Comparison of ENCODE assay signal across 35 cellular contexts in genomic region chr21:26519142-26519541, GRCh38. TPM values are rescaled to one million over a fixed set of nuclear protein-coding genes. Genes with fewer than 3 reads are reported as not detected.
"Had no signal": no experiment of that assay in that cellular context is flagged by ENCODE, and none has a peak within 500 bp of the region (broad histone marks: within the 10 kb centered on the region; RNA-seq: fewer than 3 reads in every experiment).

No MANE protein-coding gene starts in this region.

- H3K27ac ChIP-seq: adrenal gland, body of pancreas, esophagus muscularis mucosa, gastroesophageal sphincter had no signal

- H3K4me1 ChIP-seq: adrenal gland, body of pancreas, esophagus muscularis mucosa, gastroesophageal sphincter had no signal

- H3K4me3 Mint-ChIP-seq: activated CD4-positive, alpha-beta memory T cell treated with anti-CD3 and anti-CD28 coated beads for 36 hours; activated CD4-positive, alpha-beta T cell treated with anti-CD3 and anti-CD28 coated beads for 36 hours; activated CD4-positive, alpha-beta T cell treated with anti-CD3 and anti-CD28 coated beads, Interleukin-2, amount 10 ng/mL, durations not matched to agents 24 days and 14 days; activated CD8-positive, alpha-beta memory T cell treated with anti-CD3 and anti-CD28 coated beads, Interleukin-2, amount 10 ng/mL, durations not matched to agents 7 days and 5 days; activated CD8-positive, alpha-beta T cell treated with anti-CD3 and anti-CD28 coated beads, Interleukin-2, amount 10 ng/mL, durations not matched to agents 7 days and 5 days; activated naive CD4-positive, alpha-beta T cell treated with anti-CD3 and anti-CD28 coated beads for 36 hours; activated naive CD4-positive, alpha-beta T cell treated with anti-CD3 and anti-CD28 coated beads, Interleukin-2, amount 50 U/mL, for 24 hours; activated naive CD8-positive, alpha-beta T cell treated with anti-CD3 and anti-CD28 coated beads for 36 hours; activated naive CD8-positive, alpha-beta T cell treated with anti-CD3 and anti-CD28 coated beads, Interleukin-2, amount 50 U/mL, for 24 hours; activated T-helper 1 cell treated with anti-CD3 and anti-CD28 coated beads, Interleukin-12 subunit alpha, Interleukin-12 subunit beta, Interleukin-2, Interleukin-4 antibody, amounts not matched to agents 30 ng/mL and 10 ng/mL and 1 ng/mL, durations not matched to agents 14 hours and 24 hours and 36 hours; effector memory CD8-positive, alpha-beta T cell; T-helper 17 cell; T-helper 2 cell treated with Interferon-gamma antibody and Interleukin-4, amounts not matched to agents 5 μg/mL and 100 μg/mL, for 36 hours had no signal

- DNase-seq: activated CD4-positive, alpha-beta memory T cell treated with anti-CD3 and anti-CD28 coated beads for 36 hours; activated CD4-positive, alpha-beta T cell treated with anti-CD3 and anti-CD28 coated beads for 36 hours; activated CD4-positive, alpha-beta T cell treated with anti-CD3 and anti-CD28 coated beads, Interleukin-2, amount 10 ng/mL, durations not matched to agents 24 days and 14 days; activated CD4-positive, CD25-positive, alpha-beta regulatory T cell; activated CD4-positive, CD25-positive, alpha-beta regulatory T cell treated with anti-CD3 and anti-CD28 coated beads, Interleukin-2, amount 50 U/mL, for 72 hours; activated CD8-positive, alpha-beta memory T cell treated with anti-CD3 and anti-CD28 coated beads, Interleukin-2, amount 10 ng/mL, durations not matched to agents 7 days and 5 days; activated CD8-positive, alpha-beta memory T cell treated with anti-CD3 and anti-CD28 coated beads, Interleukin-2, amount 50 U/mL, for 4 hours; activated CD8-positive, alpha-beta T cell treated with anti-CD3 and anti-CD28 coated beads, Interleukin-2, amount 10 ng/mL, durations not matched to agents 7 days and 5 days; activated effector memory CD4-positive, alpha-beta T cell treated with anti-CD3 and anti-CD28 coated beads, Interleukin-2, amount 50 U/mL, for 16 hours; activated naive CD4-positive, alpha-beta T cell treated with anti-CD3 and anti-CD28 coated beads for 36 hours; activated naive CD8-positive, alpha-beta T cell treated with anti-CD3 and anti-CD28 coated beads for 36 hours; activated naive CD8-positive, alpha-beta T cell treated with anti-CD3 and anti-CD28 coated beads, Interleukin-2, amount 50 U/mL, for 24 hours; activated T-cell treated with anti-CD3 and anti-CD28 coated beads, Interleukin-2, amount 50 U/mL, for 1 hour; activated T-cell treated with anti-CD3 and anti-CD28 coated beads, Interleukin-2, amount 50 U/mL, for 48 hours; adrenal gland; amygdala; aorta; body of pancreas; caudate nucleus; cortex of kidney; dermis blood vessel endothelial cell; effector CD4-positive, alpha-beta T cell; effector memory CD8-positive, alpha-beta T cell; erythroblast; foreskin melanocyte; head of caudate nucleus; T-helper 1 cell; T-helper 17 cell had no signal

- H3K36me3 ChIP-seq: adrenal gland, esophagus muscularis mucosa, gastroesophageal sphincter had no signal

- H3K27ac Mint-ChIP-seq: activated CD4-positive, alpha-beta memory T cell treated with anti-CD3 and anti-CD28 coated beads for 36 hours; activated CD4-positive, alpha-beta T cell treated with anti-CD3 and anti-CD28 coated beads for 36 hours; activated CD4-positive, alpha-beta T cell treated with anti-CD3 and anti-CD28 coated beads, Interleukin-2, amount 10 ng/mL, durations not matched to agents 24 days and 14 days; activated CD8-positive, alpha-beta memory T cell treated with anti-CD3 and anti-CD28 coated beads, Interleukin-2, amount 10 ng/mL, durations not matched to agents 7 days and 5 days; activated CD8-positive, alpha-beta T cell treated with anti-CD3 and anti-CD28 coated beads, Interleukin-2, amount 10 ng/mL, durations not matched to agents 7 days and 5 days; activated naive CD4-positive, alpha-beta T cell treated with anti-CD3 and anti-CD28 coated beads for 36 hours; activated naive CD4-positive, alpha-beta T cell treated with anti-CD3 and anti-CD28 coated beads, Interleukin-2, amount 50 U/mL, for 24 hours; activated naive CD8-positive, alpha-beta T cell treated with anti-CD3 and anti-CD28 coated beads for 36 hours; activated naive CD8-positive, alpha-beta T cell treated with anti-CD3 and anti-CD28 coated beads, Interleukin-2, amount 50 U/mL, for 24 hours; activated T-helper 1 cell treated with anti-CD3 and anti-CD28 coated beads, Interleukin-12 subunit alpha, Interleukin-12 subunit beta, Interleukin-2, Interleukin-4 antibody, amounts not matched to agents 30 ng/mL and 10 ng/mL and 1 ng/mL, durations not matched to agents 14 hours and 24 hours and 36 hours; activated T-helper 2 cell treated with anti-CD3 and anti-CD28 coated beads, Interferon-gamma antibody, Interleukin-2, Interleukin-4, amounts not matched to agents 10 μg/mL and 5 μg/mL and 100 μg/mL, durations not matched to agents 14 hours and 24 hours and 36 hours; effector memory CD8-positive, alpha-beta T cell; T-helper 17 cell; T-helper 2 cell treated with Interferon-gamma antibody and Interleukin-4, amounts not matched to agents 5 μg/mL and 100 μg/mL, for 36 hours had no signal

- H3K27me3 Mint-ChIP-seq: activated CD4-positive, alpha-beta memory T cell treated with anti-CD3 and anti-CD28 coated beads for 36 hours; activated CD4-positive, alpha-beta T cell treated with anti-CD3 and anti-CD28 coated beads for 36 hours; activated CD4-positive, alpha-beta T cell treated with anti-CD3 and anti-CD28 coated beads, Interleukin-2, amount 10 ng/mL, durations not matched to agents 24 days and 14 days; activated CD8-positive, alpha-beta memory T cell treated with anti-CD3 and anti-CD28 coated beads, Interleukin-2, amount 10 ng/mL, durations not matched to agents 7 days and 5 days; activated naive CD4-positive, alpha-beta T cell treated with anti-CD3 and anti-CD28 coated beads, Interleukin-2, amount 50 U/mL, for 24 hours; activated naive CD8-positive, alpha-beta T cell treated with anti-CD3 and anti-CD28 coated beads for 36 hours; activated naive CD8-positive, alpha-beta T cell treated with anti-CD3 and anti-CD28 coated beads, Interleukin-2, amount 50 U/mL, for 24 hours; effector memory CD8-positive, alpha-beta T cell; T-helper 17 cell had no signal

- H3K36me3 Mint-ChIP-seq: activated CD4-positive, alpha-beta memory T cell treated with anti-CD3 and anti-CD28 coated beads for 36 hours; activated CD8-positive, alpha-beta memory T cell treated with anti-CD3 and anti-CD28 coated beads, Interleukin-2, amount 10 ng/mL, durations not matched to agents 7 days and 5 days; activated naive CD4-positive, alpha-beta T cell treated with anti-CD3 and anti-CD28 coated beads, Interleukin-2, amount 50 U/mL, for 24 hours; activated naive CD8-positive, alpha-beta T cell treated with anti-CD3 and anti-CD28 coated beads for 36 hours had no signal

- H3K4me1 Mint-ChIP-seq: activated CD4-positive, alpha-beta T cell treated with anti-CD3 and anti-CD28 coated beads for 36 hours; activated CD4-positive, alpha-beta T cell treated with anti-CD3 and anti-CD28 coated beads, Interleukin-2, amount 10 ng/mL, durations not matched to agents 24 days and 14 days; activated CD8-positive, alpha-beta memory T cell treated with anti-CD3 and anti-CD28 coated beads, Interleukin-2, amount 10 ng/mL, durations not matched to agents 7 days and 5 days; activated naive CD4-positive, alpha-beta T cell treated with anti-CD3 and anti-CD28 coated beads, Interleukin-2, amount 50 U/mL, for 24 hours; activated naive CD8-positive, alpha-beta T cell treated with anti-CD3 and anti-CD28 coated beads for 36 hours; activated naive CD8-positive, alpha-beta T cell treated with anti-CD3 and anti-CD28 coated beads, Interleukin-2, amount 50 U/mL, for 24 hours; T-helper 17 cell had no signal

- H3K27me3 ChIP-seq: adrenal gland, body of pancreas, esophagus muscularis mucosa, gastroesophageal sphincter had no signal

- H3K9me3 ChIP-seq: adrenal gland, body of pancreas had no signal

- H3K9me3 Mint-ChIP-seq: activated CD4-positive, alpha-beta T cell treated with anti-CD3 and anti-CD28 coated beads, Interleukin-2, amount 10 ng/mL, durations not matched to agents 24 days and 14 days; activated naive CD4-positive, alpha-beta T cell treated with anti-CD3 and anti-CD28 coated beads, Interleukin-2, amount 50 U/mL, for 24 hours; activated naive CD8-positive, alpha-beta T cell treated with anti-CD3 and anti-CD28 coated beads for 36 hours; activated naive CD8-positive, alpha-beta T cell treated with anti-CD3 and anti-CD28 coated beads, Interleukin-2, amount 50 U/mL, for 24 hours had no signal

- H3K4me3 ChIP-seq: adrenal gland, body of pancreas, esophagus muscularis mucosa, gastroesophageal sphincter had no signal

RNA-seq across cellular contexts. Expression of gene CYYR1, which starts 53.9 kb away (rescaled TPM):
- total RNA-seq: activated CD4-positive, alpha-beta memory T cell treated with anti-CD3 and anti-CD28 coated beads for 36 hours; activated CD4-positive, alpha-beta T cell treated with anti-CD3 and anti-CD28 coated beads for 36 hours; activated CD4-positive, alpha-beta T cell treated with anti-CD3 and anti-CD28 coated beads, Interleukin-2, amount 10 ng/mL, durations not matched to agents 24 days and 14 days; activated CD8-positive, alpha-beta memory T cell treated with anti-CD3 and anti-CD28 coated beads for 36 hours; activated CD8-positive, alpha-beta memory T cell treated with anti-CD3 and anti-CD28 coated beads, Interleukin-2, amount 10 ng/mL, durations not matched to agents 7 days and 5 days; activated CD8-positive, alpha-beta T cell treated with anti-CD3 and anti-CD28 coated beads, Interleukin-2, amount 10 ng/mL, durations not matched to agents 7 days and 5 days; activated naive CD4-positive, alpha-beta T cell treated with anti-CD3 and anti-CD28 coated beads for 36 hours; activated naive CD8-positive, alpha-beta T cell treated with anti-CD3 and anti-CD28 coated beads for 36 hours; activated T-helper 1 cell treated with anti-CD3 and anti-CD28 coated beads, Interleukin-12 subunit alpha, Interleukin-12 subunit beta, Interleukin-2, Interleukin-4 antibody, amounts not matched to agents 30 ng/mL and 10 ng/mL and 1 ng/mL, durations not matched to agents 14 hours and 24 hours and 36 hours; T-helper 17 cell had no signal
